Comparison of ENCODE assay signal across 8 cellular contexts in genomic region chr5:142014911-142015584, GRCh38. TPM values are rescaled to one million over a fixed set of nuclear protein-coding genes. Genes with fewer than 3 reads are reported as not detected.
A peak's percentile ranks its signal among the peaks of the same experiment; 100 is the strongest.
DNase-seq lines count a peak whose midpoint lies in the region; ATAC-seq and TF ChIP-seq lines count a peak whose summit lies in the region.

No MANE protein-coding gene starts in this region.

- DNase-seq in heart left ventricle, result peak in 1 of 5 donors; percentile 27
- DNase-seq in cardiac septum (ENCODE audit: low spot score), result no peak
- peak; percentile 50 for DNase-seq in HuH-7 (ENCODE audit: low spot score)
- DNase-seq in activated naive CD8-positive, alpha-beta T cell treated with anti-CD3 and anti-CD28 coated beads, Interleukin-2, amount 50 U/mL, for 24 hours, result peak; percentile 49
- peak; percentile 82 for DNase-seq in hepatocyte (ENCODE audit: low spot score)
- DNase-seq in spleen, result no peak
- DNase-seq in sciatic nerve (ENCODE audit: low spot score), result no peak

- no peak for TF ChIP-seq POLR2A in heart left ventricle (IDR thresholded peaks at IDR 0.05)
- no peak for TF ChIP-seq POLR2A in spleen (IDR thresholded peaks at IDR 0.05)

- H3K79me2 ChIP-seq in hepatocyte, result peaks cover 4% of the 10 kb centered on the region

- H3K27me3 ChIP-seq in heart left ventricle, result no peaks in the 10 kb centered on the region
- H3K27me3 ChIP-seq in hepatocyte, result no peaks in the 10 kb centered on the region
- no peaks in the 10 kb centered on the region for H3K27me3 ChIP-seq in spleen (replicated peaks in 1 of 7)

- TF ChIP-seq CTCF in heart left ventricle (IDR thresholded peaks at IDR 0.05) (peak; percentile 38 to 66 (median 56)), hepatocyte (IDR thresholded peaks at IDR 0.05; ENCODE audit: poor library complexity) (peak; percentile 52), spleen (IDR thresholded peaks at IDR 0.05 in 8 of 11, conservative IDR thresholded peaks at IDR 0.05 in 3 of 11) (peak in 10 of 11 experiments; percentile 22 to 66 (median 59))

- ATAC-seq in heart left ventricle (no peak), SK-N-SH treated with all-trans-retinoic acid at 6 μM for 48 hours (peak; percentile 72), sciatic nerve (no peak)
- peak; percentile 7 for ATAC-seq in activated naive CD8-positive, alpha-beta T cell treated with anti-CD3 and anti-CD28 coated beads, Interleukin-2, amount 50 U/mL, for 24 hours

- H3K9me2 ChIP-seq in hepatocyte (replicated peaks; ENCODE audit: insufficient read depth), result no peaks in the 10 kb centered on the region

- no peak overlapping the region for H2AFZ ChIP-seq in hepatocyte

- H3K9me3 ChIP-seq in heart left ventricle (peaks cover 0 to under 1% (median 0%) of the 10 kb centered on the region in 12 donors), hepatocyte (ENCODE audit: low read depth) (no peaks in the 10 kb centered on the region), spleen (peaks cover 0 to under 1% (median 0%) of the 10 kb centered on the region in 8 donors)

- WGBS in heart left ventricle, 4 donors, result 63 to 67% (median 66%) methylated on average over 7 of the region's 7 CpGs
- WGBS in hepatocyte (ENCODE audit: low lambda C conversion rate, missing lambda C conversion rate), result 43% methylated on average over 7 of the region's 7 CpGs
- WGBS in spleen, 5 donors, result 47 to 70% (median 59%) methylated on average over 7 of the region's 7 CpGs

- H3K27ac Mint-ChIP-seq in activated naive CD8-positive, alpha-beta T cell treated with anti-CD3 and anti-CD28 coated beads, Interleukin-2, amount 50 U/mL, for 24 hours, result peak overlapping the region; percentile 99

- no peak overlapping the region for H3K4me3 ChIP-seq in heart left ventricle
- H3K4me3 ChIP-seq in hepatocyte, result no peak overlapping the region
- peak overlapping the region in 1 of 8 donors; percentile 38 for H3K4me3 ChIP-seq in spleen

- no peaks in the 10 kb centered on the region for H3K9me3 Mint-ChIP-seq in activated naive CD8-positive, alpha-beta T cell treated with anti-CD3 and anti-CD28 coated beads, Interleukin-2, amount 50 U/mL, for 24 hours

- intact Hi-C loops in heart left ventricle (cut with DNase I) (loop anchor here in 8 of 10 donors (2.0 to 10.0 kb wide), 7 partner anchors 47 to 680 kb away; partner anchors contain the start of gene NDFIP1 (in 4 of the 8)), cardiac septum (cut with DNase I) (loop anchor here (5.0 to 10.0 kb wide), 4 partner anchors 37 to 530 kb away; no protein-coding TSS in a partner anchor), spleen (cut with DNase I; ENCODE audit: low total_unique reads) (no loop called here), sciatic nerve (cut with DNase I) (no loop called here)

- peaks cover 80% of the 10 kb centered on the region for H3K4me1 Mint-ChIP-seq in activated naive CD8-positive, alpha-beta T cell treated with anti-CD3 and anti-CD28 coated beads, Interleukin-2, amount 50 U/mL, for 24 hours

- H3K27me3 Mint-ChIP-seq in activated naive CD8-positive, alpha-beta T cell treated with anti-CD3 and anti-CD28 coated beads, Interleukin-2, amount 50 U/mL, for 24 hours, result peaks cover 5% of the 10 kb centered on the region

- H3K4me1 ChIP-seq in heart left ventricle (peaks cover 0 to 52% (median 15%) of the 10 kb centered on the region in 12 donors), hepatocyte (ENCODE audit: insufficient read depth) (no peaks in the 10 kb centered on the region), spleen (peaks cover 19 to 76% (median 46%) of the 10 kb centered on the region in 6 donors)

- H3K27ac ChIP-seq in heart left ventricle, result peak overlapping the region in 5 of 12 donors; percentile 2 to 93 (median 11)
- peak overlapping the region; percentile 86 for H3K27ac ChIP-seq in hepatocyte
- H3K27ac ChIP-seq in spleen, result peak overlapping the region; percentile 57 to 90 (median 78)

- peaks cover 7% of the 10 kb centered on the region for H3K36me3 Mint-ChIP-seq in activated naive CD8-positive, alpha-beta T cell treated with anti-CD3 and anti-CD28 coated beads, Interleukin-2, amount 50 U/mL, for 24 hours (ENCODE audit: low read depth)

- H3K36me3 ChIP-seq in heart left ventricle (peaks cover 0 to 12% (median 2%) of the 10 kb centered on the region in 9 donors), hepatocyte (replicated peaks; ENCODE audit: insufficient read depth, low read depth) (no peaks in the 10 kb centered on the region), spleen (peaks cover 0 to 8% (median 0%) of the 10 kb centered on the region in 6 donors)

- no peak overlapping the region for H3K4me2 ChIP-seq in hepatocyte

- H4K20me1 ChIP-seq in hepatocyte (ENCODE audit: insufficient read depth, poor library complexity, severe bottlenecking), result no peaks in the 10 kb centered on the region

- peak overlapping the region; percentile 68 for H3K4me3 Mint-ChIP-seq in activated naive CD8-positive, alpha-beta T cell treated with anti-CD3 and anti-CD28 coated beads, Interleukin-2, amount 50 U/mL, for 24 hours

TF ChIP-seq in SK-N-SH treated with all-trans-retinoic acid at 6 μM for 48 hours, 23 proteins besides CTCF, POLR2A, EP300 and RAD21:
- TF ChIP-seq ZNF70 (CRISPR knock-in tag; IDR thresholded peaks at IDR 0.05) (no peak), TSHZ2 (CRISPR knock-in tag; IDR thresholded peaks at IDR 0.05) (no peak), TOX (CRISPR knock-in tag; IDR thresholded peaks at IDR 0.05; ENCODE audit: borderline replicate concordance) (no peak), ISL1 (CRISPR knock-in tag; IDR thresholded peaks at IDR 0.05) (no peak), SNAI2 (CRISPR knock-in tag; IDR thresholded peaks at IDR 0.05) (no peak)

RNA-seq across cellular contexts. Expression of gene GNPDA1, which starts 2.2 kb away (rescaled TPM):
- total RNA-seq in heart left ventricle (10 to 100 TPM; 14.1 to 43.0 (median 26.1) TPM), cardiac septum (17.3 TPM), hepatocyte (106 and 126 TPM in 2 replicates), spleen (10 to 100 TPM; 26.7 to 35.7 (median 31.7) TPM), sciatic nerve (23.9 TPM)
- polyA plus RNA-seq in heart left ventricle (10 to 100 TPM; 13.6 to 16.1 TPM), hepatocyte (85.3 and 97.3 TPM in 2 replicates), spleen (10 to 100 TPM; 13.9 to 29.9 (median 19.7) TPM)

RNA-seq across cellular contexts. Expression of gene RNF14, which starts 46.1 kb away (rescaled TPM):
- 100 to 1,000 TPM in 5 of 9 donors, 10 to 100 TPM in 4; 88.5 to 131 (median 103) TPM for total RNA-seq in heart left ventricle
- polyA plus RNA-seq in heart left ventricle, result 100 to 1,000 TPM in 1 of 2 donors, 10 to 100 TPM in 1; 21.3 to 105 TPM
- total RNA-seq in cardiac septum, result 104 TPM
- total RNA-seq in hepatocyte, result 53.0 and 57.8 TPM in 2 replicates
- polyA plus RNA-seq in hepatocyte, result 48.2 and 52.6 TPM in 2 replicates
- total RNA-seq in spleen, result 10 to 100 TPM; 42.5 to 60.2 (median 45.8) TPM
- 10 to 100 TPM; 13.6 to 24.3 (median 21.8) TPM for polyA plus RNA-seq in spleen
- total RNA-seq in sciatic nerve, result 58.1 TPM

RNA-seq across cellular contexts. Expression of gene PCDH12, which starts 57.0 kb away (rescaled TPM):
- total RNA-seq in heart left ventricle, result 10 to 100 TPM in 6 of 9 donors, 1 to 10 TPM in 3; 5.0 to 23.9 (median 11.2) TPM
- polyA plus RNA-seq in heart left ventricle, result 1 to 10 TPM; 2.9 to 5.7 TPM
- 4.9 TPM for total RNA-seq in cardiac septum
- total RNA-seq in hepatocyte, result 1.1 and 4.5 TPM in 2 replicates
- 0.06 and 0.42 TPM in 2 replicates for polyA plus RNA-seq in hepatocyte
- total RNA-seq in spleen, result 10 to 100 TPM; 21.3 to 72.0 (median 39.5) TPM
- polyA plus RNA-seq in spleen, result 1 to 10 TPM; 2.1 to 5.2 (median 3.4) TPM
- total RNA-seq in sciatic nerve, result 7.0 TPM

Comparison
In these comparisons a context has a peak if more than half of its experiments do, and no peak if none do; other contexts are left out.
1. ATAC-seq: peak in SK-N-SH treated with all-trans-retinoic acid at 6 μM for 48 hours (single experiment) and activated naive CD8-positive, alpha-beta T cell treated with anti-CD3 and anti-CD28 coated beads, Interleukin-2, amount 50 U/mL, for 24 hours (single experiment); none in heart left ventricle (0 of 4) and sciatic nerve (single experiment).
2. DNase-seq: peak in HuH-7 (single experiment), activated naive CD8-positive, alpha-beta T cell treated with anti-CD3 and anti-CD28 coated beads, Interleukin-2, amount 50 U/mL, for 24 hours (single experiment) and hepatocyte (single experiment); none in cardiac septum (single experiment), spleen (single experiment) and sciatic nerve (single experiment).
3. intact Hi-C loops: an anchor here in heart left ventricle (2.0 to 10.0 kb wide) and cardiac septum (5.0 to 10.0 kb wide); none called in spleen and sciatic nerve.
4. Peak in every context shown above with its lines, with median percentiles within 50 percentile points of each other: CTCF ChIP-seq.